In genomic region chr17:70168044-70168978, GRCh38 we compare ENCODE assay signal across 9 cellular contexts. TPM values are rescaled to one million over a fixed set of nuclear protein-coding genes. Genes with fewer than 3 reads are reported as not detected.
DNase-seq lines count a peak whose midpoint lies in the region; ATAC-seq, FAIRE-seq and TF ChIP-seq lines count a peak whose summit lies in the region.
"Had no signal": no experiment of that assay in that cellular context is flagged by ENCODE, and none has a peak within 500 bp of the region (broad histone marks: within the 10 kb centered on the region; RNA-seq: fewer than 3 reads in every experiment).

No MANE protein-coding gene starts in this region.

- CTCF ChIA-PET in CD8-positive, alpha-beta T cell (lab: Charles Lee): no interaction called here
- CTCF ChIA-PET in SK-N-SH (lab: Yijun Ruan, JAX): interaction anchor here (0.6 to 6.5 kb wide), 44 partner anchors 10 to 1143 kb away, joined by 3 to 51 read pairs (median 4); no protein-coding TSS in a partner anchor
- CTCF ChIA-PET in endothelial cell of umbilical vein (lab: Charles Lee): interaction anchor here (0.6 to 7.9 kb wide), 31 partner anchors 9 to 833 kb away, joined by 3 to 156 read pairs (median 5); no protein-coding TSS in a partner anchor

- 2% methylated on average over 41 of the region's 45 CpGs for WGBS in HUES64
- 3% methylated on average over 40 of the region's 45 CpGs for WGBS in SK-N-SH (ENCODE audit: low lambda C conversion rate)
- WGBS in suprapubic skin: 2% methylated on average over 32 of the region's 45 CpGs

- FAIRE-seq in endothelial cell of umbilical vein (lab: Jason Lieb, UNC): peak; percentile 73
- FAIRE-seq: TTC549 had no signal

- H3K27me3 Mint-ChIP-seq in CD8-positive, alpha-beta T cell (ENCODE audit: low read depth): peaks cover 53% of the 10 kb centered on the region

- no peak overlapping the region for H3K27ac Mint-ChIP-seq in CD8-positive, alpha-beta T cell

- TF ChIP-seq CTCF in CD8-positive, alpha-beta T cell (IDR thresholded peaks at IDR 0.05): no peak
- TF ChIP-seq CTCF in SK-N-SH (IDR thresholded peaks at IDR 0.05) (peak; percentile 88), endothelial cell of umbilical vein (IDR thresholded peaks at IDR 0.05; ENCODE audit: extremely low read depth in 1 of 2, insufficient read depth in 1 of 2, low read depth in 1 of 2, low read length in 2 of 2) (peak; percentile 81 to 88), suprapubic skin (IDR thresholded peaks at IDR 0.05) (peak in 1 of 2 donors; percentile 69)

- H3K36me3 ChIP-seq in CD8-positive, alpha-beta T cell (ENCODE audit: insufficient read depth, low read length): no peaks in the 10 kb centered on the region
- H3K36me3 ChIP-seq in HUES64 (ENCODE audit: insufficient read depth, low read length): no peaks in the 10 kb centered on the region
- H3K36me3 ChIP-seq in SK-N-SH (replicated peaks in 1 of 2; ENCODE audit: control insufficient read depth in 1 of 2, insufficient read depth in 2 of 2, low read length in 1 of 2): no peaks in the 10 kb centered on the region
- H3K36me3 ChIP-seq in endothelial cell of umbilical vein (ENCODE audit: control insufficient read depth in 2 of 2, extremely low read depth in 1 of 2, insufficient read depth in 2 of 2, low read length in 2 of 2): no peaks in the 10 kb centered on the region
- H3K36me3 ChIP-seq in suprapubic skin: no peaks in the 10 kb centered on the region

- no TSS peak for BruUV-seq in endothelial cell of umbilical vein (replicated peaks; lab: Mats Ljungman, UMichigan)

- no peak overlapping the region for H3K27ac ChIP-seq in CD8-positive, alpha-beta T cell (ENCODE audit: low read depth, low read length)
- no peak overlapping the region for H3K27ac ChIP-seq in HUES64 (ENCODE audit: low read depth, low read length)
- H3K27ac ChIP-seq in SK-N-SH (ENCODE audit: low read depth in 2 of 2, low read length in 1 of 2): peak overlapping the region; percentile 46 to 76
- peak overlapping the region; percentile 87 for H3K27ac ChIP-seq in endothelial cell of umbilical vein (ENCODE audit: insufficient read depth, low read depth, low read length)
- H3K27ac ChIP-seq in suprapubic skin: peak overlapping the region; percentile 88

- H4K20me1 ChIP-seq in SK-N-SH (ENCODE audit: insufficient read depth) (no peaks in the 10 kb centered on the region), endothelial cell of umbilical vein (replicated peaks; ENCODE audit: control insufficient read depth, extremely low read depth, insufficient read depth, low read length) (no peaks in the 10 kb centered on the region)

- DNase-seq in CD8-positive, alpha-beta T cell: no peak
- DNase-seq in SK-N-SH (peak; percentile 81), endothelial cell of umbilical vein (ENCODE audit: low read depth, low spot score) (peak; percentile 96), lung microvascular endothelial cell (ENCODE audit: low read depth in 2 of 2) (peak; percentile 77 to 92), suprapubic skin (ENCODE audit: low spot score in 2 of 2) (peak; percentile 71 to 79), RPMI8226 (no peak)

- H3K79me2 ChIP-seq in SK-N-SH (ENCODE audit: insufficient read depth) (peaks cover 20% of the 10 kb centered on the region), endothelial cell of umbilical vein (ENCODE audit: control insufficient read depth, insufficient read depth, low read length) (peaks cover 28% of the 10 kb centered on the region)

- dilution Hi-C loops in endothelial cell of umbilical vein (cut with MboI; ENCODE audit: extremely low pct_ligation_motif_present, low sequenced_read_pairs): no loop called here

- peaks cover 18% of the 10 kb centered on the region for H3K4me1 Mint-ChIP-seq in CD8-positive, alpha-beta T cell (ENCODE audit: low read depth)

- peaks cover 14% of the 10 kb centered on the region for H3K4me1 ChIP-seq in CD8-positive, alpha-beta T cell (ENCODE audit: insufficient read depth, low read length)
- H3K4me1 ChIP-seq in HUES64 (ENCODE audit: insufficient read depth, low read length): peaks cover 22% of the 10 kb centered on the region
- peaks cover 3 to 28% of the 10 kb centered on the region in 2 experiments; a peak in 3 of 4 replicates for H3K4me1 ChIP-seq in SK-N-SH (ENCODE audit: control insufficient read depth in 1 of 2, insufficient read depth in 2 of 2, low read depth in 1 of 2, low read length in 1 of 2)
- H3K4me1 ChIP-seq in endothelial cell of umbilical vein (ENCODE audit: control insufficient read depth, extremely low read depth, insufficient read depth, low read length): peaks cover 52% of the 10 kb centered on the region
- H3K4me1 ChIP-seq in suprapubic skin: peaks cover 29% of the 10 kb centered on the region

- H3K4me2 ChIP-seq in SK-N-SH: peak overlapping the region; percentile 93
- peak overlapping the region; percentile 84 for H3K4me2 ChIP-seq in endothelial cell of umbilical vein (ENCODE audit: insufficient read depth, low read length)

- no peaks in the 10 kb centered on the region for H3K9me2 ChIP-seq in SK-N-SH

- POLR2A ChIA-PET in CD8-positive, alpha-beta T cell (lab: Charles Lee): no interaction called here
- POLR2A ChIA-PET in SK-N-SH (lab: Yijun Ruan, JAX): no interaction called here
- POLR2A ChIA-PET in endothelial cell of umbilical vein (lab: Charles Lee): interaction anchor here (0.7 to 3.3 kb wide), 7 partner anchors 8 to 561 kb away, joined by 3 to 14 read pairs (median 4); no protein-coding TSS in a partner anchor

- H3K9me3 ChIP-seq in CD8-positive, alpha-beta T cell (ENCODE audit: low read length): no peaks in the 10 kb centered on the region
- H3K9me3 ChIP-seq in HUES64 (ENCODE audit: insufficient read depth, low read depth, low read length) (no peaks in the 10 kb centered on the region), SK-N-SH (no peaks in the 10 kb centered on the region), endothelial cell of umbilical vein (replicated peaks; ENCODE audit: control insufficient read depth, insufficient read depth, low read length) (no peaks in the 10 kb centered on the region), suprapubic skin (no peaks in the 10 kb centered on the region)

- TF ChIP-seq POLR2A in endothelial cell of umbilical vein (IDR thresholded peaks at IDR 0.05; ENCODE audit: low read depth, low read length) (no peak), suprapubic skin (IDR thresholded peaks at IDR 0.05) (no peak)

- peak overlapping the region; percentile 59 for H3K4me3 Mint-ChIP-seq in CD8-positive, alpha-beta T cell

- no peaks in the 10 kb centered on the region for H3K9me3 Mint-ChIP-seq in CD8-positive, alpha-beta T cell

- H3K36me3 Mint-ChIP-seq in CD8-positive, alpha-beta T cell: no peaks in the 10 kb centered on the region

- TF ChIP-seq RAD21 in SK-N-SH (IDR thresholded peaks at IDR 0.05; ENCODE audit: low read length): peak; percentile 83

- H3K9ac ChIP-seq in HUES64 (ENCODE audit: low read depth, low read length): peak overlapping the region; percentile 31
- peak overlapping the region; percentile 64 for H3K9ac ChIP-seq in SK-N-SH
- H3K9ac ChIP-seq in endothelial cell of umbilical vein (replicated peaks; ENCODE audit: extremely low read depth, insufficient read depth, low read length): peak overlapping the region; percentile 96

- ATAC-seq in CD8-positive, alpha-beta T cell: no peak
- peak; percentile 28 for ATAC-seq in GM19351 (IDR thresholded peaks at IDR 0.05; ENCODE audit: unreplicated experiment)

- no peaks in the 10 kb centered on the region for H3F3A ChIP-seq in SK-N-SH (replicated peaks; ENCODE audit: insufficient read depth)

- TF ChIP-seq EP300 in SK-N-SH (IDR thresholded peaks at IDR 0.05; ENCODE audit: borderline replicate concordance in 1 of 2, low read depth in 1 of 2, low read length in 1 of 2): no peak
- TF ChIP-seq EP300 in suprapubic skin (IDR thresholded peaks at IDR 0.05): no peak

- intact Hi-C loops in CD8-positive, alpha-beta T cell (cut with DNase I, micrococcal nuclease): no loop called here
- intact Hi-C loops in endothelial cell of umbilical vein (cut with micrococcal nuclease): loop anchor here (1.0 to 5.0 kb wide), 17 partner anchors 10 to 841 kb away; partner anchors contain the start of gene ABCA5

- H3K4me3 ChIP-seq in CD8-positive, alpha-beta T cell (ENCODE audit: low read depth, low read length): no peak overlapping the region
- H3K4me3 ChIP-seq in HUES64 (ENCODE audit: low read length) (peak overlapping the region; percentile 92), SK-N-SH (ENCODE audit: low read depth in 2 of 2, low read length in 1 of 2) (peak overlapping the region; percentile 85 to 86), endothelial cell of umbilical vein (replicated peaks in 1 of 3; ENCODE audit: insufficient read depth in 1 of 3, low read depth in 1 of 3, low read length in 3 of 3) (peak overlapping the region; percentile 40 to 97 (median 78)), suprapubic skin (peak overlapping the region; percentile 73)

- peak overlapping the region; percentile 92 for H2AFZ ChIP-seq in SK-N-SH (ENCODE audit: low read depth)
- H2AFZ ChIP-seq in endothelial cell of umbilical vein (ENCODE audit: low read depth, low read length): peak overlapping the region; percentile 39

- H3K27me3 ChIP-seq in CD8-positive, alpha-beta T cell (ENCODE audit: insufficient read depth, low read length): peaks cover 4% of the 10 kb centered on the region
- H3K27me3 ChIP-seq in HUES64 (ENCODE audit: insufficient read depth, low read length) (peaks cover 43% of the 10 kb centered on the region), SK-N-SH (ENCODE audit: insufficient read depth) (no peaks in the 10 kb centered on the region), endothelial cell of umbilical vein (ENCODE audit: control insufficient read depth in 2 of 2, insufficient read depth in 2 of 2, low read length in 2 of 2) (no peaks in the 10 kb centered on the region), suprapubic skin (peaks cover 8% of the 10 kb centered on the region)

- no peaks in the 10 kb centered on the region for H3K9me1 ChIP-seq in endothelial cell of umbilical vein (replicated peaks; ENCODE audit: control insufficient read depth, extremely low read depth, insufficient read depth, low read length)

RNA-seq across cellular contexts. Expression of gene KCNJ2, which starts 1.0 kb away (rescaled TPM):
- not detected for total RNA-seq in CD8-positive, alpha-beta T cell
- polyA plus RNA-seq in HUES64 (2013, experiment 1 of 2): 0.40 TPM
- polyA plus RNA-seq in HUES64 (2013, experiment 2 of 2): 0.32 TPM
- polyA plus RNA-seq in SK-N-SH (2012; rRNA removed) (0.18 and 0.21 TPM in 2 replicates), endothelial cell of umbilical vein (3.7 and 8.3 TPM in 2 replicates)
- 0.20 and 0.22 TPM in 2 replicates for polyA plus RNA-seq in SK-N-SH (2012; cell fraction: cytosol; rRNA removed)
- 0.08 and 0.25 TPM in 2 replicates for polyA plus RNA-seq in SK-N-SH (2012; cell fraction: nucleus; rRNA removed)
- total RNA-seq in endothelial cell of umbilical vein (11.5 and 15.5 TPM in 2 replicates), lung microvascular endothelial cell (0.79 and 3.5 TPM in 2 replicates), suprapubic skin (10 to 100 TPM in 1 of 4 donors, 1 to 10 TPM in 3; 5.5 to 15.7 (median 7.9) TPM)
- polyA plus RNA-seq in endothelial cell of umbilical vein (2011; cell fraction: cytosol; rRNA removed): 6.7 and 7.0 TPM in 2 replicates
- 18.4 and 24.3 TPM in 2 replicates for polyA plus RNA-seq in endothelial cell of umbilical vein (2011; cell fraction: nucleus; rRNA removed)
- polyA plus RNA-seq in endothelial cell of umbilical vein (2012): 16.3 and 19.9 TPM in 2 replicates
- polyA minus RNA-seq in endothelial cell of umbilical vein: 55.7 and 80.0 TPM in 2 replicates
- 0.31 TPM for polyA minus RNA-seq in endothelial cell of umbilical vein (2011; cell fraction: cytosol; rRNA and poly(A)+ RNA removed)
- 34.9 and 53.2 TPM in 2 replicates for polyA minus RNA-seq in endothelial cell of umbilical vein (2011; cell fraction: nucleus; rRNA and poly(A)+ RNA removed)

Comparison
In these comparisons a context has a peak if more than half of its experiments do, and no peak if none do; other contexts are left out.
1. DNase-seq: peak in SK-N-SH (single experiment), endothelial cell of umbilical vein (single experiment), lung microvascular endothelial cell (2 of 2) and suprapubic skin (2 of 2); none in CD8-positive, alpha-beta T cell (0 of 7) and RPMI8226 (single experiment).
2. H3K27ac ChIP-seq: peak in SK-N-SH (2 of 2), endothelial cell of umbilical vein (single experiment) and suprapubic skin (single experiment); none in CD8-positive, alpha-beta T cell (single experiment) and HUES64 (single experiment).
3. H3K9ac ChIP-seq: peak in every context shown above with its lines; median percentile 96 in endothelial cell of umbilical vein; 64 in SK-N-SH; 31 in HUES64.